ENCODE assay signal across 15 cellular contexts in genomic region chr4:176906693-176907092, GRCh38.
"Had no signal": no experiment of that assay in that cellular context is flagged by ENCODE, and none has a peak within 500 bp of the region (broad histone marks: within the 10 kb centered on the region; RNA-seq: fewer than 3 reads in every experiment).

No MANE protein-coding gene starts in this region.

- ATAC-seq: activated CD8-positive, alpha-beta memory T cell treated with anti-CD3 and anti-CD28 coated beads, Interleukin-2, amount 10 ng/mL, durations not matched to agents 7 days and 5 days had no signal

- H3K36me3 ChIP-seq: esophagus muscularis mucosa, tibial nerve had no signal

- H3K9me3 ChIP-seq: esophagus muscularis mucosa had no signal

- H2AFZ ChIP-seq: hepatocyte had no signal

- H3K4me2 ChIP-seq: hepatocyte had no signal

- H3K27ac ChIP-seq: esophagus muscularis mucosa, hepatocyte, tibial nerve had no signal

- H3K4me3 ChIP-seq: esophagus muscularis mucosa, hepatocyte, lung, tibial nerve had no signal

- H3K27me3 ChIP-seq: esophagus muscularis mucosa, hepatocyte, tibial nerve had no signal

- H3K4me1 ChIP-seq: esophagus muscularis mucosa, tibial nerve had no signal

- DNase-seq: activated B cell treated with CpG ODN at 0.5 μM for 24 hours; activated CD4-positive, alpha-beta memory T cell treated with anti-CD3 and anti-CD28 coated beads, Interleukin-2, amount 10 ng/mL, durations not matched to agents 7 days and 5 days; activated CD4-positive, alpha-beta T cell treated with anti-CD3 and anti-CD28 coated beads for 4 hours; activated CD8-positive, alpha-beta memory T cell treated with anti-CD3 and anti-CD28 coated beads, Interleukin-2, amount 10 ng/mL, durations not matched to agents 7 days and 5 days; activated naive CD4-positive, alpha-beta T cell; activated naive CD8-positive, alpha-beta T cell treated with anti-CD3 and anti-CD28 coated beads for 36 hours; amniotic stem cell; effector CD4-positive, alpha-beta T cell; nephron progenitor cell; nucleus accumbens; retina had no signal

- H3K79me2 ChIP-seq: hepatocyte had no signal
